ENCODE assay signal across 18 cellular contexts in genomic region chr9:19465571-19466267, GRCh38. TPM values are rescaled to one million over a fixed set of nuclear protein-coding genes. Genes with fewer than 3 reads are reported as not detected.
DNase-seq lines count a peak whose midpoint lies in the region; ATAC-seq and TF ChIP-seq lines count a peak whose summit lies in the region.
"Had no signal": no experiment of that assay in that cellular context is flagged by ENCODE, and none has a peak within 500 bp of the region (broad histone marks: within the 10 kb centered on the region; RNA-seq: fewer than 3 reads in every experiment).

No MANE protein-coding gene starts in this region.

- H2AFZ ChIP-seq in HCT116 (ENCODE audit: low read depth, low read length, poor library complexity, severe bottlenecking) (no peak overlapping the region), neuronal stem cell (ENCODE audit: low read length) (peak overlapping the region; percentile 96)

- no peak overlapping the region for H3K4me3 ChIP-seq in HCT116 (replicated peaks in 1 of 2; ENCODE audit: low read depth in 1 of 2, low read length in 2 of 2)
- H3K4me3 ChIP-seq in neuronal stem cell (ENCODE audit: low read length in 2 of 2): no peak overlapping the region
- H3K4me3 ChIP-seq in adrenal gland: no peak overlapping the region

- H3K9me3 ChIP-seq in HCT116 (ENCODE audit: control insufficient read depth in 1 of 2, insufficient read depth in 1 of 2, low read depth in 1 of 2, low read length in 2 of 2) (no peaks in the 10 kb centered on the region), neuronal stem cell (replicated peaks in 1 of 2; ENCODE audit: control insufficient read depth in 2 of 2, insufficient read depth in 1 of 2, low read depth in 1 of 2, low read length in 2 of 2) (peaks cover 0 to 6% of the 10 kb centered on the region in 2 donors), adrenal gland (replicated peaks in 1 of 3) (no peaks in the 10 kb centered on the region)
- H3K9me3 ChIP-seq: BLaER1, breast epithelium, ovary, sigmoid colon, SK-N-SH, suprapubic skin had no signal

- no peak overlapping the region for H4K8ac ChIP-seq in neuronal stem cell (ENCODE audit: low read depth, low read length)

- peaks cover 15% of the 10 kb centered on the region for H3K27me3 Mint-ChIP-seq in activated CD4-positive, alpha-beta T cell treated with anti-CD3 and anti-CD28 coated beads, Interleukin-2, amount 10 ng/mL, durations not matched to agents 24 days and 14 days
- H3K27me3 Mint-ChIP-seq in central memory CD8-positive, alpha-beta T cell: no peaks in the 10 kb centered on the region

- H3K79me1 ChIP-seq in neuronal stem cell (ENCODE audit: low read depth, low read length): no peaks in the 10 kb centered on the region

- TF ChIP-seq POLR2A in HCT116 (IDR thresholded peaks at IDR 0.05; ENCODE audit: borderline replicate concordance, extremely low read depth, insufficient read depth, insufficient read length) (no peak), adrenal gland (IDR thresholded peaks at IDR 0.05) (no peak)

- H3K36me3 ChIP-seq in HCT116 (ENCODE audit: control insufficient read depth in 1 of 2, insufficient read depth in 2 of 2, low read length in 2 of 2) (no peaks in the 10 kb centered on the region), neuronal stem cell (replicated peaks in 1 of 2; ENCODE audit: control insufficient read depth in 2 of 2, insufficient read depth in 2 of 2, low read length in 2 of 2) (no peaks in the 10 kb centered on the region), adrenal gland (replicated peaks in 1 of 2) (no peaks in the 10 kb centered on the region)
- H3K36me3 ChIP-seq: BLaER1, breast epithelium, ovary, sigmoid colon, suprapubic skin had no signal

- no peak for TF ChIP-seq RAD21 in HCT116 (IDR thresholded peaks at IDR 0.05; ENCODE audit: low read depth)

- POLR2A ChIA-PET in HCT116 (lab: Charles Lee): interaction anchor here (1.4 kb wide), 1 partner anchor 10 kb away, joined by 3 read pairs; no protein-coding TSS in a partner anchor

- H3K4me1 Mint-ChIP-seq in activated CD4-positive, alpha-beta T cell treated with anti-CD3 and anti-CD28 coated beads, Interleukin-2, amount 10 ng/mL, durations not matched to agents 24 days and 14 days: peaks cover 12% of the 10 kb centered on the region
- H3K4me1 Mint-ChIP-seq in central memory CD8-positive, alpha-beta T cell: peaks cover 8% of the 10 kb centered on the region

- H3K27ac ChIP-seq in HCT116 (ENCODE audit: low read depth, low read length) (no peak overlapping the region), neuronal stem cell (replicated peaks; ENCODE audit: low read length) (no peak overlapping the region), adrenal gland (no peak overlapping the region)
- H3K27ac ChIP-seq: BLaER1, breast epithelium, epithelial cell of prostate, ovary, suprapubic skin had no signal

- H3K79me2 ChIP-seq in HCT116 (ENCODE audit: insufficient read depth, low read length): no peaks in the 10 kb centered on the region

- no peak overlapping the region for H3K14ac ChIP-seq in neuronal stem cell (ENCODE audit: low read length)

- TF ChIP-seq CTCF in HCT116 (IDR thresholded peaks at IDR 0.05 in 2 of 3, conservative IDR thresholded peaks at IDR 0.05 in 1 of 3; ENCODE audit: borderline replicate concordance in 1 of 3, insufficient read depth in 1 of 3, low read depth in 2 of 3, low read length in 2 of 3) (no peak), adrenal gland (IDR thresholded peaks at IDR 0.05) (no peak)

- H3K4me2 ChIP-seq in HCT116 (ENCODE audit: low read length) (peak overlapping the region; percentile 70; the same call in 1 of the 2 replicates), neuronal stem cell (ENCODE audit: insufficient read depth, low read length, poor library complexity, severe bottlenecking) (no peak overlapping the region)

- DNase-seq in activated CD4-positive, alpha-beta T cell treated with anti-CD3 and anti-CD28 coated beads, Interleukin-2, amount 10 ng/mL, durations not matched to agents 24 days and 14 days: no peak
- no peak for DNase-seq in activated CD4-positive, alpha-beta T cell treated with anti-CD3 and anti-CD28 coated beads, Interleukin-2, amount 50 U/mL, for 4 hours
- DNase-seq in HCT116 (ENCODE audit: low read depth, low spot score): no peak
- DNase-seq in central memory CD8-positive, alpha-beta T cell (ENCODE audit: low spot score in 2 of 2): no peak
- no peak for DNase-seq in neuronal stem cell (ENCODE audit: low spot score)
- no peak for DNase-seq in adrenal gland
- DNase-seq in activated CD4-positive, CD25-positive, alpha-beta regulatory T cell treated with anti-CD3 and anti-CD28 coated beads, Interleukin-2, amount 50 U/mL, for 72 hours: no peak
- DNase-seq: activated gamma-delta T cell; GDM1; NK-92 treated with Interleukin-12 subunit alpha and Interleukin-12 subunit beta, amount 100 ng/mL, for 24 hours; SK-N-SH had no signal

- peak overlapping the region; percentile 84 for H3K4me3 Mint-ChIP-seq in activated CD4-positive, alpha-beta T cell treated with anti-CD3 and anti-CD28 coated beads, Interleukin-2, amount 10 ng/mL, durations not matched to agents 24 days and 14 days
- H3K4me3 Mint-ChIP-seq in central memory CD8-positive, alpha-beta T cell: peak overlapping the region; percentile 69

- H4K20me1 ChIP-seq in HCT116 (ENCODE audit: insufficient read depth): no peaks in the 10 kb centered on the region
- H4K20me1 ChIP-seq: BLaER1 had no signal

- H3K9ac ChIP-seq in HCT116 (ENCODE audit: low read length) (no peak overlapping the region), neuronal stem cell (ENCODE audit: low read depth, low read length, poor library complexity) (no peak overlapping the region)
- H3K9ac ChIP-seq: SK-N-SH had no signal

- H3K4ac ChIP-seq in neuronal stem cell (ENCODE audit: low read length): no peak overlapping the region

- ATAC-seq in HCT116: no peak
- no peak for ATAC-seq in central memory CD8-positive, alpha-beta T cell (replicated peaks; ENCODE audit: extremely low read depth, poor library complexity, severe bottlenecking)
- no peak for ATAC-seq in HG03039 (IDR thresholded peaks at IDR 0.05; ENCODE audit: unreplicated experiment)

- H2BK15ac ChIP-seq in neuronal stem cell (ENCODE audit: low read length): no peak overlapping the region

- no peak overlapping the region for H2AK5ac ChIP-seq in neuronal stem cell (ENCODE audit: low read depth, low read length)

- H3K9me2 ChIP-seq in HCT116 (ENCODE audit: insufficient read depth): no peaks in the 10 kb centered on the region
- H3K9me2 ChIP-seq: SK-N-SH had no signal

- no peak overlapping the region for H4K91ac ChIP-seq in neuronal stem cell (ENCODE audit: low read depth, low read length, poor library complexity)

- RAD21 ChIA-PET in HCT116 (lab: Charles Lee; ENCODE audit: low non-redundant PET in 1 of 2, low total read pairs in 2 of 2, uncharacterized antibody in 2 of 2, unreplicated experiment in 2 of 2): interaction anchor here (0.8 to 0.9 kb wide), 2 partner anchors 14 to 457 kb away, joined by 3 to 4 read pairs; no protein-coding TSS in a partner anchor

- no peaks in the 10 kb centered on the region for H3K9me3 Mint-ChIP-seq in activated CD4-positive, alpha-beta T cell treated with anti-CD3 and anti-CD28 coated beads, Interleukin-2, amount 10 ng/mL, durations not matched to agents 24 days and 14 days
- H3K9me3 Mint-ChIP-seq in central memory CD8-positive, alpha-beta T cell: no peaks in the 10 kb centered on the region

- H2BK120ac ChIP-seq in neuronal stem cell (ENCODE audit: low read depth, low read length): no peak overlapping the region

- no CpG with 5 or more reads among the region's 13 CpGs for WGBS in neuronal stem cell (ENCODE audit: extremely low coverage in 2 of 2, insufficient read length in 2 of 2, insufficient replicate concordance in 1 of 2), 2 donors
- 80 to 92% (median 90%) methylated on average over 9 to 13 of the region's 13 CpGs for WGBS in adrenal gland, 4 donors

- no TSS peak for BruUV-seq in HCT116 (replicated peaks; lab: Mats Ljungman, UMichigan)

- no peak overlapping the region for H3K27ac Mint-ChIP-seq in activated CD4-positive, alpha-beta T cell treated with anti-CD3 and anti-CD28 coated beads, Interleukin-2, amount 10 ng/mL, durations not matched to agents 24 days and 14 days
- H3K27ac Mint-ChIP-seq in central memory CD8-positive, alpha-beta T cell (ENCODE audit: low read depth): no peak overlapping the region

- no peaks in the 10 kb centered on the region for H3K27me3 ChIP-seq in HCT116 (ENCODE audit: insufficient read depth, low read length)
- peaks cover 0 to 24% (median 0%) of the 10 kb centered on the region in 3 experiments for H3K27me3 ChIP-seq in neuronal stem cell (ENCODE audit: control insufficient read depth in 3 of 3, insufficient read depth in 3 of 3, low read depth in 1 of 3, low read length in 3 of 3)
- no peaks in the 10 kb centered on the region for H3K27me3 ChIP-seq in adrenal gland
- H3K27me3 ChIP-seq: breast epithelium, ovary, sigmoid colon, suprapubic skin had no signal

- H3K36me3 Mint-ChIP-seq in activated CD4-positive, alpha-beta T cell treated with anti-CD3 and anti-CD28 coated beads, Interleukin-2, amount 10 ng/mL, durations not matched to agents 24 days and 14 days (ENCODE audit: low read depth): no peaks in the 10 kb centered on the region
- H3K36me3 Mint-ChIP-seq in central memory CD8-positive, alpha-beta T cell (ENCODE audit: insufficient read depth): peaks cover 1% of the 10 kb centered on the region

- H3K23ac ChIP-seq in neuronal stem cell (ENCODE audit: low read depth, low read length, poor library complexity): no peak overlapping the region

- intact Hi-C loops in activated CD4-positive, alpha-beta T cell treated with anti-CD3 and anti-CD28 coated beads, Interleukin-2, amount 10 ng/mL, durations not matched to agents 24 days and 14 days (cut with micrococcal nuclease): no loop called here
- intact Hi-C loops in HCT116 (cut with micrococcal nuclease): no loop called here
- intact Hi-C loops in adrenal gland (cut with DNase I): no loop called here

- H3K18ac ChIP-seq in neuronal stem cell (ENCODE audit: low read length): no peak overlapping the region

- CTCF ChIA-PET in HCT116 (lab: Charles Lee): interaction anchor here (0.6 to 2.8 kb wide), 23 partner anchors 8 to 1152 kb away, joined by 3 to 16 read pairs (median 4); partner anchors contain the start of gene RRAGA

- H2BK5ac ChIP-seq in neuronal stem cell (ENCODE audit: low read length): no peak overlapping the region

- peaks cover 0 to 3% of the 10 kb centered on the region in 2 experiments; a peak in 1 of 4 replicates for H3K4me1 ChIP-seq in HCT116 (ENCODE audit: control insufficient read depth in 1 of 2, insufficient read depth in 2 of 2, low read length in 2 of 2)
- H3K4me1 ChIP-seq in neuronal stem cell (ENCODE audit: control insufficient read depth in 2 of 2, insufficient read depth in 1 of 2, low read depth in 1 of 2, low read length in 2 of 2): peaks cover 0 to 3% of the 10 kb centered on the region in 2 donors
- H3K4me1 ChIP-seq in adrenal gland (replicated peaks in 1 of 2): peaks cover 0 to 5% of the 10 kb centered on the region in 2 donors
- H3K4me1 ChIP-seq: BLaER1, breast epithelium had no signal

- H2BK12ac ChIP-seq in neuronal stem cell (ENCODE audit: low read length): no peak overlapping the region

RNA-seq across cellular contexts. Expression of gene ACER2, which starts 56.9 kb away (rescaled TPM):
- total RNA-seq in activated CD4-positive, alpha-beta T cell treated with anti-CD3 and anti-CD28 coated beads, Interleukin-2, amount 10 ng/mL, durations not matched to agents 24 days and 14 days: 0.96 and 1.3 TPM in 2 replicates
- 4.3 TPM for total RNA-seq in HCT116 (2021; ENCODE audit: unreplicated experiment)
- 1.2 and 1.4 TPM in 2 replicates for polyA plus RNA-seq in HCT116 (2012)
- 4.5 TPM for polyA plus RNA-seq in neuronal stem cell (2013, experiment 1 of 2)
- 4.6 TPM for polyA plus RNA-seq in neuronal stem cell (2013, experiment 2 of 2)
- total RNA-seq in adrenal gland: 1 to 10 TPM; 3.5 to 10.0 (median 5.9) TPM
- 1 to 10 TPM in 1 of 3 donors, under 1 TPM in 2; 0.24 to 1.3 (median 0.80) TPM for polyA plus RNA-seq in adrenal gland
